Comparison of ENCODE assay signal across 25 cellular contexts in the genomic region with DNA sequence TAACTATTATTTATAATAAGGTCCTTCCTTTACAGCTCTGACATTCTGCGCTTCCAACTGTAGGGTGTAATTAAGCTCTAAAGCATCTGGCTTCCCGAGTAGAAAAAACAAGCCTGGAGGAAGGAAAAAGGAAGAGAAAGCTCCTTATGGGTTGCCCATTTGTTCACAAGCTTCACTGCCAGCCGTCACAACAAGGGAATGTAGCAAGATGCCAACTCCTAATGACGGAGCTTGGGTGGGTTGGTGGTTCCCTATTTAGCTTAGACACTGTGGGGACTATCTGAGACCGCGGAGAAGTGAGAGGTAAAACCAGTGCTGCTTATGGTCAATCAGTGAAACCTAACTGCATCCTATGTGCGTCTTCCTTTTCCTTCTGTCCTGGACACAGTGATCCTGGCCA. TPM values are rescaled to one million over a fixed set of nuclear protein-coding genes. Genes with fewer than 3 reads are reported as not detected.
"Had no signal": no experiment of that assay in that cellular context is flagged by ENCODE, and none has a peak within 500 bp of the region (broad histone marks: within the 10 kb centered on the region; RNA-seq: fewer than 3 reads in every experiment).

No MANE protein-coding gene starts in this region.

- DNase-seq: cortex of kidney; effector memory CD4-positive, alpha-beta T cell; heart right ventricle; hypothalamus; kidney glomerular epithelial cell; nucleus accumbens; ovary; sigmoid colon; small intestine; stimulated activated CD4-positive, alpha-beta T cell treated with anti-CD3 and anti-CD28 coated beads, Interleukin-12 subunit alpha, Interleukin-12 subunit beta, amount 100 ng/mL, for 4 hours; stimulated activated naive CD4-positive, alpha-beta T cell; stomach; trophoblast cell had no signal

- H3K27ac ChIP-seq: heart right ventricle, neural progenitor cell, ovary, right atrium auricular region, sigmoid colon, stomach had no signal

RNA-seq across cellular contexts. Expression of gene RPRML, which starts 7.3 kb away (rescaled TPM):
- total RNA-seq: esophagus mucosa; fibroblast of lung; glomerular endothelial cell; liver; lung microvascular endothelial cell; mesenteric fat pad; mononuclear cell; natural killer cell treated with Interleukin-12 subunit alpha and Interleukin-12 subunit beta and Interleukin-15 and Interleukin-18, amount 100 ng/mL, for 72 hours; posterior vena cava; right atrium auricular region; stomach; urinary bladder had no signal
- polyA plus RNA-seq: fibroblast of lung, ovary, urinary bladder had no signal
